35 cellular contexts compared by ENCODE assay signal in genomic region chr12:52418576-52419110, GRCh38. TPM values are rescaled to one million over a fixed set of nuclear protein-coding genes. Genes with fewer than 3 reads are reported as not detected.
"Had no signal": no experiment of that assay in that cellular context is flagged by ENCODE, and none has a peak within 500 bp of the region (broad histone marks: within the 10 kb centered on the region; RNA-seq: fewer than 3 reads in every experiment).

No MANE protein-coding gene starts in this region.

- H3K9me3 Mint-ChIP-seq: mesothelial cell of epicardium; naive B cell; stimulated activated naive B cell treated with anti-CD40 and anti-IgM and Interleukin-4, amounts not matched to agents 10 μg/mL and 1 μg/mL and 100 μg/mL, for 72 hours; stimulated activated naive CD8-positive, alpha-beta T cell treated with anti-CD3 and anti-CD28 coated beads, Interleukin-15, Interleukin-2, amounts not matched to agents 100 ng/mL and 50 ng/mL, for 24 hours had no signal

- H3K4me1 ChIP-seq: psoas muscle had no signal

- H3K36me3 Mint-ChIP-seq: mesothelial cell of epicardium; naive B cell; stimulated activated naive B cell treated with anti-CD40 and anti-IgM and Interleukin-4, amounts not matched to agents 10 μg/mL and 1 μg/mL and 100 μg/mL, for 72 hours had no signal

- FAIRE-seq: colon, islet of Langerhans had no signal

- H3K27ac ChIP-seq: dorsolateral prefrontal cortex, esophagus muscularis mucosa, heart right ventricle, ovary, psoas muscle, sigmoid colon, thoracic aorta, tibial nerve, vagina had no signal

- DNase-seq: dorsolateral prefrontal cortex; effector CD4-positive, alpha-beta T cell; foreskin melanocyte; glutamatergic neuron; heart right ventricle; hippocampal formation; mesenchymal stem cell; mucosa of descending colon; naive B cell; occipital lobe; ovary; psoas muscle; sigmoid colon; stimulated activated CD4-positive, alpha-beta T cell treated with anti-CD3 and anti-CD28 coated beads, Interleukin-15, amount 100 ng/mL, for 24 hours; stimulated activated CD4-positive, alpha-beta T cell treated with anti-CD3 and anti-CD28 coated beads, Interleukin-2, amount 100 ng/mL, for 48 hours; stimulated activated naive B cell treated with anti-CD40 and anti-IgM and Interleukin-4, amounts not matched to agents 10 μg/mL and 1 μg/mL and 100 μg/mL, for 72 hours had no signal

- H3K4me3 Mint-ChIP-seq: mesothelial cell of epicardium; naive B cell; nephron; stimulated activated naive B cell treated with anti-CD40 and anti-IgM and Interleukin-4, amounts not matched to agents 10 μg/mL and 1 μg/mL and 100 μg/mL, for 72 hours; stimulated activated naive CD8-positive, alpha-beta T cell treated with anti-CD3 and anti-CD28 coated beads, Interleukin-15, Interleukin-2, amounts not matched to agents 100 ng/mL and 50 ng/mL, for 24 hours had no signal

- H3K27me3 ChIP-seq: esophagus muscularis mucosa, ovary, sigmoid colon, tibial nerve, vagina had no signal

- H3K9me3 ChIP-seq: esophagus muscularis mucosa, heart right ventricle, mucosa of descending colon, ovary, psoas muscle, sigmoid colon, thoracic aorta, tibial nerve, vagina had no signal

- H3K36me3 ChIP-seq: esophagus muscularis mucosa, heart right ventricle, ovary, sigmoid colon, thoracic aorta, tibial nerve, vagina had no signal

- H3K4me1 Mint-ChIP-seq: naive B cell had no signal

- H3K4me3 ChIP-seq: dorsolateral prefrontal cortex, esophagus muscularis mucosa, heart right ventricle, lung, mucosa of descending colon, ovary, psoas muscle, sigmoid colon, thoracic aorta, tibial nerve, vagina had no signal

- H3K27ac Mint-ChIP-seq: mesothelial cell of epicardium; naive B cell; nephron; stimulated activated naive B cell treated with anti-CD40 and anti-IgM and Interleukin-4, amounts not matched to agents 10 μg/mL and 1 μg/mL and 100 μg/mL, for 72 hours; stimulated activated naive CD8-positive, alpha-beta T cell treated with anti-CD3 and anti-CD28 coated beads, Interleukin-15, Interleukin-2, amounts not matched to agents 100 ng/mL and 50 ng/mL, for 24 hours had no signal

RNA-seq across cellular contexts. Expression of gene KRT82, which starts 12.5 kb away (rescaled TPM):
- total RNA-seq: cerebellum, epithelial cell of proximal tubule, esophagus muscularis mucosa, fibroblast of lung, heart right ventricle, left lobe of liver, liver, lung, mesothelial cell of epicardium, mucosa of descending colon, occipital lobe, ovary, psoas muscle, renal cortical epithelial cell, right cardiac atrium, sigmoid colon, skeletal muscle tissue, thoracic aorta, tibial nerve, ureter, vagina had no signal
- polyA plus RNA-seq: fibroblast of lung, heart right ventricle, liver, lung, ovary, psoas muscle, right cardiac atrium had no signal

RNA-seq across cellular contexts. Expression of gene KRT75, which starts 15.5 kb away (rescaled TPM):
- total RNA-seq: cerebellum, dorsolateral prefrontal cortex, epithelial cell of proximal tubule, esophagus muscularis mucosa, fibroblast of lung, heart right ventricle, left lobe of liver, liver, lung, mesothelial cell of epicardium, mucosa of descending colon, occipital lobe, psoas muscle, renal cortical epithelial cell, right cardiac atrium, sigmoid colon, skeletal muscle tissue, thoracic aorta, tibial nerve, ureter, vagina had no signal
- polyA plus RNA-seq: fibroblast of lung, heart right ventricle, liver, ovary, psoas muscle had no signal

RNA-seq across cellular contexts. Expression of gene KRT84, which starts 33.2 kb away (rescaled TPM):
- total RNA-seq: cerebellum, epithelial cell of proximal tubule, esophagus muscularis mucosa, fibroblast of lung, heart right ventricle, left lobe of liver, liver, lung, mesothelial cell of epicardium, mucosa of descending colon, occipital lobe, ovary, psoas muscle, renal cortical epithelial cell, right cardiac atrium, sigmoid colon, skeletal muscle tissue, thoracic aorta, tibial nerve, ureter, vagina had no signal
- polyA plus RNA-seq: fibroblast of lung, heart right ventricle, liver, lung, ovary, psoas muscle, right cardiac atrium, sigmoid colon had no signal

RNA-seq across cellular contexts. Expression of gene KRT6B, which starts 33.3 kb away (rescaled TPM):
- total RNA-seq: cerebellum, dorsolateral prefrontal cortex, epithelial cell of proximal tubule, esophagus muscularis mucosa, fibroblast of lung, heart right ventricle, left lobe of liver, mesothelial cell of epicardium, mucosa of descending colon, right cardiac atrium, sigmoid colon, skeletal muscle tissue, tibial nerve had no signal
- polyA plus RNA-seq: liver, ovary, right cardiac atrium had no signal

RNA-seq across cellular contexts. Expression of gene KRT85, which starts 51.4 kb away (rescaled TPM):
- total RNA-seq: cerebellum, dorsolateral prefrontal cortex, epithelial cell of proximal tubule, esophagus muscularis mucosa, fibroblast of lung, heart right ventricle, left lobe of liver, liver, lung, mesothelial cell of epicardium, mucosa of descending colon, occipital lobe, ovary, psoas muscle, renal cortical epithelial cell, right cardiac atrium, sigmoid colon, thoracic aorta, tibial nerve, ureter, vagina had no signal
- polyA plus RNA-seq: fibroblast of lung, heart right ventricle, liver, lung, ovary, psoas muscle, right cardiac atrium, sigmoid colon had no signal
